ENCODE assay signal across 8 cellular contexts in genomic region chr16:73057369-73058210, GRCh38. TPM values are rescaled to one million over a fixed set of nuclear protein-coding genes. Genes with fewer than 3 reads are reported as not detected.
A peak's percentile ranks its signal among the peaks of the same experiment; 100 is the strongest.
DNase-seq lines count a peak whose midpoint lies in the region; ATAC-seq and TF ChIP-seq lines count a peak whose summit lies in the region.

No MANE protein-coding gene starts in this region.

- peak overlapping the region; percentile 85 to 88 for H3K4me3 ChIP-seq in ascending aorta

- H3K9me3 Mint-ChIP-seq in stimulated activated naive CD8-positive, alpha-beta T cell treated with anti-CD3 and anti-CD28 coated beads, Interleukin-15, Interleukin-2, amounts not matched to agents 100 ng/mL and 50 ng/mL, for 24 hours = no peaks in the 10 kb centered on the region

- peaks cover 4 to 24% of the 10 kb centered on the region in 2 donors for H3K4me1 ChIP-seq in ascending aorta

- no peaks in the 10 kb centered on the region for H3K36me3 Mint-ChIP-seq in stimulated activated naive CD8-positive, alpha-beta T cell treated with anti-CD3 and anti-CD28 coated beads, Interleukin-15, Interleukin-2, amounts not matched to agents 100 ng/mL and 50 ng/mL, for 24 hours (ENCODE audit: low read depth)

- ATAC-seq in HG03571 (IDR thresholded peaks at IDR 0.05; ENCODE audit: unreplicated experiment) = peak; percentile 49

- peaks cover 70% of the 10 kb centered on the region for H3K27me3 Mint-ChIP-seq in stimulated activated naive CD8-positive, alpha-beta T cell treated with anti-CD3 and anti-CD28 coated beads, Interleukin-15, Interleukin-2, amounts not matched to agents 100 ng/mL and 50 ng/mL, for 24 hours

- peak overlapping the region; percentile 98 to 99 for H3K27ac ChIP-seq in ascending aorta

- no peaks in the 10 kb centered on the region for H3K9me3 ChIP-seq in ascending aorta

- no peaks in the 10 kb centered on the region for H3K36me3 ChIP-seq in ascending aorta

- no peak for TF ChIP-seq CTCF in GM20000 (IDR thresholded peaks at IDR 0.05; ENCODE audit: extremely low read depth, missing control alignments)
- TF ChIP-seq CTCF in ascending aorta (IDR thresholded peaks at IDR 0.05) = peak in 1 of 3 experiments; percentile 26

- peak overlapping the region; percentile 85 for H3K4me3 Mint-ChIP-seq in stimulated activated naive CD8-positive, alpha-beta T cell treated with anti-CD3 and anti-CD28 coated beads, Interleukin-15, Interleukin-2, amounts not matched to agents 100 ng/mL and 50 ng/mL, for 24 hours

- no peaks in the 10 kb centered on the region for H3K27me3 ChIP-seq in ascending aorta

- intact Hi-C loops in ascending aorta (cut with DNase I) = loop anchor here (5.0 to 10.0 kb wide), 2 partner anchors 35 to 393 kb away; no protein-coding TSS in a partner anchor

- peaks cover 16% of the 10 kb centered on the region for H3K4me1 Mint-ChIP-seq in stimulated activated naive CD8-positive, alpha-beta T cell treated with anti-CD3 and anti-CD28 coated beads, Interleukin-15, Interleukin-2, amounts not matched to agents 100 ng/mL and 50 ng/mL, for 24 hours (ENCODE audit: low read depth)

- DNase-seq in GM03348 (ENCODE audit: low spot score) (peak; percentile 68), GM20000 (ENCODE audit: low spot score) (peak; percentile 81), ascending aorta (ENCODE audit: low spot score in 2 of 2) (no peak), islet precursor cell (peak; percentile 71), NCI-H2196 treated with DMSO at 0.1 percent for 48 hours (lab: John Stamatoyannopoulos, UW; ENCODE audit: unreplicated experiment) (no peak)
- DNase-seq in stimulated activated CD4-positive, alpha-beta T cell treated with anti-CD3 and anti-CD28 coated beads, Interleukin-1b, Interleukin-23, amount 100 ng/mL, for 48 hours = no peak

- no peak overlapping the region for H3K27ac Mint-ChIP-seq in stimulated activated naive CD8-positive, alpha-beta T cell treated with anti-CD3 and anti-CD28 coated beads, Interleukin-15, Interleukin-2, amounts not matched to agents 100 ng/mL and 50 ng/mL, for 24 hours

RNA-seq across cellular contexts. Expression of gene ZFHX3, which starts 9.7 kb away (rescaled TPM):
- total RNA-seq in ascending aorta = 34.8 TPM

Comparison
In these comparisons a context has a peak if more than half of its experiments do, and no peak if none do; other contexts are left out.
1. DNase-seq: peak in GM03348 (single experiment), GM20000 (single experiment) and islet precursor cell (single experiment); none in ascending aorta (0 of 2), stimulated activated CD4-positive, alpha-beta T cell treated with anti-CD3 and anti-CD28 coated beads, Interleukin-1b, Interleukin-23, amount 100 ng/mL, for 48 hours (single experiment) and NCI-H2196 treated with DMSO at 0.1 percent for 48 hours (single experiment).